1 cellular context compared by ENCODE assay signal in genomic region chr5:115838885-115839518, GRCh38.
A peak's percentile ranks its signal among the peaks of the same experiment; 100 is the strongest.
TF ChIP-seq lines count a peak whose summit lies in the region.

No MANE protein-coding gene starts in this region.

TF ChIP-seq in GM12878, 131 proteins besides CTCF, POLR2A, EP300 and RAD21 (continued from another document):
- no peak for TF ChIP-seq YBX1 (IDR thresholded peaks at IDR 0.05)
- no peak for TF ChIP-seq MYB (IDR thresholded peaks at IDR 0.05; ENCODE audit: borderline replicate concordance, low read depth, low read length)
- peak; percentile 38; the same call in 1 of the 2 replicates for TF ChIP-seq SMC3 (IDR thresholded peaks at IDR 0.05; ENCODE audit: borderline replicate concordance, low read length)
- TF ChIP-seq CREB1 (IDR thresholded peaks at IDR 0.05; ENCODE audit: low read depth) = 0 out of 2 replicates have a peak, but pooled peaks have one; percentile 19
- no peak for TF ChIP-seq RBBP5 (conservative IDR thresholded peaks at IDR 0.05)
- no peak for TF ChIP-seq WRNIP1 (IDR thresholded peaks at IDR 0.05; ENCODE audit: borderline replicate concordance, low read depth, low read length)
- no peak for TF ChIP-seq IKZF1 (conservative IDR thresholded peaks at IDR 0.05)
- peak; percentile 97 for TF ChIP-seq ZNF384 (IDR thresholded peaks at IDR 0.05; ENCODE audit: borderline replicate concordance, low read depth, low read length)
- no peak for TF ChIP-seq HCFC1 (IDR thresholded peaks at IDR 0.05; ENCODE audit: low read length)
- no peak for TF ChIP-seq TBL1XR1 (IDR thresholded peaks at IDR 0.05; ENCODE audit: low read depth, low read length)
- no peak for TF ChIP-seq NFIC (IDR thresholded peaks at IDR 0.05; ENCODE audit: low read depth, low read length)
- peak; percentile 6 for TF ChIP-seq NR2C1 (IDR thresholded peaks at IDR 0.05)
- TF ChIP-seq SUZ12 (IDR thresholded peaks at IDR 0.05; ENCODE audit: unreplicated experiment) = no peak
- no peak for TF ChIP-seq USF2 (IDR thresholded peaks at IDR 0.05; ENCODE audit: borderline replicate concordance, low read depth, low read length)
- no peak for TF ChIP-seq KAT2A (conservative IDR thresholded peaks at IDR 0.05; ENCODE audit: control insufficient read depth, low read depth, low read length)
- no peak for TF ChIP-seq SUPT20H (IDR thresholded peaks at IDR 0.05; ENCODE audit: borderline replicate concordance, control insufficient read depth, low read depth, low read length)
- no peak for TF ChIP-seq ZNF622 (IDR thresholded peaks at IDR 0.05)
- no peak for TF ChIP-seq CBX5 (IDR thresholded peaks at IDR 0.05; ENCODE audit: low read depth)
- TF ChIP-seq NFYA (IDR thresholded peaks at IDR 0.05; ENCODE audit: borderline replicate concordance, low read depth, low read length) = no peak
- peak; percentile 80 for TF ChIP-seq HDGF (IDR thresholded peaks at IDR 0.05)
- TF ChIP-seq YY1 (IDR thresholded peaks at IDR 0.05; ENCODE audit: low read depth, low read length) = no peak
- TF ChIP-seq SMAD5 (IDR thresholded peaks at IDR 0.05; ENCODE audit: low read depth) = no peak
- TF ChIP-seq ZNF207 (IDR thresholded peaks at IDR 0.05; ENCODE audit: borderline replicate concordance) = no peak
- no peak for TF ChIP-seq ZNF24 (IDR thresholded peaks at IDR 0.05)
- TF ChIP-seq BCL11A (IDR thresholded peaks at IDR 0.05; ENCODE audit: low read depth, low read length) = no peak
- TF ChIP-seq SKIL (IDR thresholded peaks at IDR 0.05; ENCODE audit: low read depth, poor library complexity, severe bottlenecking) = peak; percentile 55
- TF ChIP-seq ASH2L (IDR thresholded peaks at IDR 0.05; ENCODE audit: borderline replicate concordance, low read depth) = no peak
- TF ChIP-seq, protein P1, sequence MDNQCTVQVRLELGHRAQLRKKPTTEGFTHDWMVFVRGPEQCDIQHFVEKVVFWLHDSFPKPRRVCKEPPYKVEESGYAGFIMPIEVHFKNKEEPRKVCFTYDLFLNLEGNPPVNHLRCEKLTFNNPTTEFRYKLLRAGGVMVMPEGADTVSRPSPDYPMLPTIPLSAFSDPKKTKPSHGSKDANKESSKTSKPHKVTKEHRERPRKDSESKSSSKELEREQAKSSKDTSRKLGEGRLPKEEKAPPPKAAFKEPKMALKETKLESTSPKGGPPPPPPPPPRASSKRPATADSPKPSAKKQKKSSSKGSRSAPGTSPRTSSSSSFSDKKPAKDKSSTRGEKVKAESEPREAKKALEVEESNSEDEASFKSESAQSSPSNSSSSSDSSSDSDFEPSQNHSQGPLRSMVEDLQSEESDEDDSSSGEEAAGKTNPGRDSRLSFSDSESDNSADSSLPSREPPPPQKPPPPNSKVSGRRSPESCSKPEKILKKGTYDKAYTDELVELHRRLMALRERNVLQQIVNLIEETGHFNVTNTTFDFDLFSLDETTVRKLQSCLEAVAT (IDR thresholded peaks at IDR 0.05) = no peak
- TF ChIP-seq EZH2 (IDR thresholded peaks at IDR 0.05; ENCODE audit: borderline replicate concordance, control insufficient read depth, low read depth, low read length) = no peak
